In the genomic region with DNA sequence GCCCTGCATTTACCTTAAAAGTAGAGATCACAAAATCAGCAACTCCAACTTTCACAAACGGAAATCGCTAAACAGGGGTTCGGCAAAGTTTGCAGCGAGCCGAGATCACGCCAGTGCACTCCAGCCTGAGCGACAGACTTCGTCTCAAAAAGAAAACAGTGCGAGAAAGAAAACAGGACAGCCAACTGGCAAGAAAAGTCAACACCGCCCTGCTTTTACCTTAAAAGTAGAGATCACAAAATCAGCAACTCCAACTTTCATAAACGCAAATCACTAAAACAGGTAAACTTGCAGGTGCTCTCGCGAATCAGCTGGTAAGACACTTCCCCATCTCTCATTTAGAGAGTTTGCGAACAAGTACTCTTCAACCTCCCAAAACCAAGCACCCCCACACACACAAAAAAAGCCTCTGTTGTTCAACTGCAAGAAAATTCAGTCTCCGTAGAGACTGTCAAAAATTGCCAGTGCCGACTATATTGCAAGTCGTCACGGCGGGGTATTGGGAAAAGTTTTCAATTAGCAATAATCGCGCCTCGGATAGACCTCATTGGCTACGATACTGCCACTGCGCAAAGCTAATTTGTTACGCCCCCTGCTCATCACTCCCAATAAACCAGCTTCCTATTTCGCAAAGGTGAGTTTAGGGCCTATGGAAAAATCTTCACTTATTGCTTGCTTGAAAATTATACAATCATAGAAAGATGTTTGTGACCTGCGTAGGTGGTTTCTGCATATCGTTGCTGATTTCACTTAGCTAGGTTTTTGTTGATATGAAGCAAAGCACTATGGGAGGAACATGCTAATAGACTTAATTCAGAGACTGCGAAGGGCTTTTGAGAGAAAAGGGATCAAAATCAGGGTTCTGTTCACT, we compare ENCODE assay signal across 8 cellular contexts. TPM values are rescaled to one million over a fixed set of nuclear protein-coding genes. Genes with fewer than 3 reads are reported as not detected.
DNase-seq lines count a peak whose midpoint lies in the region; ATAC-seq, FAIRE-seq and TF ChIP-seq lines count a peak whose summit lies in the region.

TSS of gene RNU4-1 (minus strand) at position 577 of the 871 bp plus-strand sequence.

- no peaks in the 10 kb centered on the region for H3K27me3 Mint-ChIP-seq in activated B cell treated with CpG ODN at 0.5 μM for 24 hours

- TF ChIP-seq CTCF in A549 (IDR thresholded peaks at IDR 0.05), result no peak; the same call in 2 of the 3 replicates
- no peak for TF ChIP-seq CTCF in activated B cell treated with CpG ODN at 0.5 μM for 24 hours (IDR thresholded peaks at IDR 0.05)
- no peak for TF ChIP-seq CTCF in keratinocyte (optimal IDR thresholded peaks at IDR 0.05 in 1 of 3, IDR thresholded peaks at IDR 0.05 in 1 of 3, conservative IDR thresholded peaks at IDR 0.05 in 1 of 3; ENCODE audit: extremely low read depth in 1 of 3, insufficient read depth in 2 of 3, low read length in 3 of 3)

- no peaks in the 10 kb centered on the region for H3K36me3 ChIP-seq in keratinocyte (ENCODE audit: control insufficient read depth in 2 of 2, extremely low read depth in 1 of 2, insufficient read depth in 2 of 2, low read length in 2 of 2)

- peaks cover 13% of the 10 kb centered on the region for H3K4me1 Mint-ChIP-seq in activated B cell treated with CpG ODN at 0.5 μM for 24 hours

- no peaks in the 10 kb centered on the region for H3K36me3 Mint-ChIP-seq in activated B cell treated with CpG ODN at 0.5 μM for 24 hours (ENCODE audit: low read depth)

- intact Hi-C loops in activated B cell treated with CpG ODN at 0.5 μM for 24 hours (cut with micrococcal nuclease), result loop anchor here (1.0 to 5.0 kb wide), 7 partner anchors 9 to 1509 kb away; partner anchors contain the start of genes BICDL1, COX6A1, RAB35 and SETD1B

- H3K79me2 ChIP-seq in keratinocyte (ENCODE audit: control insufficient read depth, insufficient read depth, low read length), result no peaks in the 10 kb centered on the region

- ATAC-seq in A549 (peak; percentile 57 to 66), GM18867 (IDR thresholded peaks at IDR 0.05; ENCODE audit: unreplicated experiment) (peak; percentile 48), HG03135 (IDR thresholded peaks at IDR 0.05; ENCODE audit: unreplicated experiment) (peak; percentile 50), activated B cell treated with CpG ODN at 0.5 μM for 24 hours (ENCODE audit: low read depth) (peak; percentile 60)

- H3K9ac ChIP-seq in keratinocyte (ENCODE audit: control insufficient read depth, extremely low read depth, insufficient read depth, low read length), result peak within 1 kb of the TSS; percentile 98

- peak within 1 kb of the TSS; percentile 72 for H2AFZ ChIP-seq in keratinocyte (ENCODE audit: control insufficient read depth, low read length)

- no peak for TF ChIP-seq EP300 in A549 (IDR thresholded peaks at IDR 0.05)

- under 1% methylated on average over 29 of the region's 29 CpGs for WGBS in A549 (ENCODE audit: missing lambda C conversion rate)

- FAIRE-seq in A549 (lab: Jason Lieb, UNC), result peak; percentile 80
- no peak for FAIRE-seq in keratinocyte (lab: Jason Lieb, UNC)

- H3K4me3 Mint-ChIP-seq in activated B cell treated with CpG ODN at 0.5 μM for 24 hours, result peak within 1 kb of the TSS; percentile 15

- H4K20me1 ChIP-seq in keratinocyte (ENCODE audit: control insufficient read depth, extremely low read depth, insufficient read depth, low read length), result no peaks in the 10 kb centered on the region

- H3K4me3 ChIP-seq in A549 (peak within 1 kb of the TSS; percentile 55), keratinocyte (ENCODE audit: control insufficient read depth in 2 of 3, extremely low read depth in 1 of 3, insufficient read depth in 2 of 3, low read depth in 1 of 3, low read length in 3 of 3) (peak within 1 kb of the TSS; percentile 45 to 78 (median 73))

- no peak within 1 kb of the TSS for H3K27ac Mint-ChIP-seq in activated B cell treated with CpG ODN at 0.5 μM for 24 hours

- H3K4me1 ChIP-seq in A549 (peaks cover 13% of the 10 kb centered on the region; the same call in 2 of the 3 replicates), keratinocyte (ENCODE audit: control insufficient read depth, extremely low read depth, insufficient read depth, low read length) (peaks cover 7% of the 10 kb centered on the region)

- dilution Hi-C loops in keratinocyte (cut with MboI; ENCODE audit: extremely low pct_ligation_motif_present, low sequenced_read_pairs), result no loop called here

- peak within 1 kb of the TSS; percentile 91 to 96 for H3K27ac ChIP-seq in A549
- H3K27ac ChIP-seq in keratinocyte (ENCODE audit: control insufficient read depth, insufficient read depth, low read length), result peak within 1 kb of the TSS; percentile 100

- peak; percentile 59 to 96 for DNase-seq in A549 (ENCODE audit: low read depth in 1 of 2, low spot score in 1 of 2)
- peak; percentile 85 for DNase-seq in NCI-H345 treated with DMSO at 0.1 percent for 48 hours (lab: John Stamatoyannopoulos, UW; ENCODE audit: unreplicated experiment)
- peak; percentile 57 for DNase-seq in activated B cell treated with CpG ODN at 0.5 μM for 24 hours
- DNase-seq in cerebellar cortex (ENCODE audit: low spot score), result peak; percentile 96
- peak; percentile 50 for DNase-seq in keratinocyte (ENCODE audit: low read depth, low spot score)
- DNase-seq in stimulated activated CD4-positive, alpha-beta T cell treated with anti-CD3 and anti-CD28 coated beads, Interleukin-12 subunit alpha, Interleukin-12 subunit beta, amount 100 ng/mL, for 48 hours (ENCODE audit: low read depth in 2 of 3, low spot score in 1 of 3), result peak; percentile 70 to 85 (median 80)

- TF ChIP-seq POLR2A in A549 (IDR thresholded peaks at IDR 0.05; ENCODE audit: low read length), result peak; percentile 96

- H3K9me1 ChIP-seq in keratinocyte (ENCODE audit: control insufficient read depth, extremely low read depth, insufficient read depth, low read length), result no peaks in the 10 kb centered on the region

- H3K27me3 ChIP-seq in keratinocyte (ENCODE audit: control insufficient read depth, extremely low read depth, insufficient read depth, low read length), result no peaks in the 10 kb centered on the region

- POLR2A ChIA-PET in A549 (lab: Yijun Ruan, JAX) (interaction anchor here (0.6 to 4.9 kb wide), 23 partner anchors 9 to 204 kb away, joined by 3 to 220 read pairs (median 5); partner anchors contain the start of genes COX6A1, PXN, RAB35 and RPLP0), activated B cell treated with CpG ODN at 0.5 μM for 24 hours (lab: Charles Lee) (interaction anchor here (0.5 to 5.6 kb wide), 44 partner anchors 7 to 1933 kb away, joined by 3 to 273 read pairs (median 7); partner anchors contain the start of genes BICDL1, COQ5, COX6A1 and DIABLO)

- H3K4me2 ChIP-seq in A549, result peak within 1 kb of the TSS; percentile 83
- peak within 1 kb of the TSS; percentile 91 for H3K4me2 ChIP-seq in keratinocyte (ENCODE audit: control insufficient read depth, extremely low read depth, insufficient read depth, low read depth, low read length)

- H3K9me3 Mint-ChIP-seq in activated B cell treated with CpG ODN at 0.5 μM for 24 hours, result no peaks in the 10 kb centered on the region

- no peaks in the 10 kb centered on the region for H3K9me3 ChIP-seq in A549
- no peaks in the 10 kb centered on the region for H3K9me3 ChIP-seq in keratinocyte (ENCODE audit: control insufficient read depth, low read depth, low read length)

- CTCF ChIA-PET in A549 (lab: Yijun Ruan, JAX) (interaction anchor here (0.6 to 17.3 kb wide), 6 partner anchors 10 to 496 kb away, joined by 3 to 221 read pairs (median 14); partner anchors contain the start of genes PXN, RPLP0 and SIRT4), activated B cell treated with CpG ODN at 0.5 μM for 24 hours (lab: Charles Lee) (interaction anchor here (0.6 to 3.7 kb wide), 5 partner anchors 9 to 142 kb away, joined by 4 to 26 read pairs (median 7); partner anchors contain the start of genes PXN and SIRT4)

- TF ChIP-seq RAD21 in A549 (conservative IDR thresholded peaks at IDR 0.05 in 1 of 2, IDR thresholded peaks at IDR 0.05 in 1 of 2), result no peak; a peak in 1 of 5 replicates

TF ChIP-seq in A549, 52 proteins besides CTCF, POLR2A, EP300 and RAD21 (continues in another document):
- TF ChIP-seq, protein P1, sequence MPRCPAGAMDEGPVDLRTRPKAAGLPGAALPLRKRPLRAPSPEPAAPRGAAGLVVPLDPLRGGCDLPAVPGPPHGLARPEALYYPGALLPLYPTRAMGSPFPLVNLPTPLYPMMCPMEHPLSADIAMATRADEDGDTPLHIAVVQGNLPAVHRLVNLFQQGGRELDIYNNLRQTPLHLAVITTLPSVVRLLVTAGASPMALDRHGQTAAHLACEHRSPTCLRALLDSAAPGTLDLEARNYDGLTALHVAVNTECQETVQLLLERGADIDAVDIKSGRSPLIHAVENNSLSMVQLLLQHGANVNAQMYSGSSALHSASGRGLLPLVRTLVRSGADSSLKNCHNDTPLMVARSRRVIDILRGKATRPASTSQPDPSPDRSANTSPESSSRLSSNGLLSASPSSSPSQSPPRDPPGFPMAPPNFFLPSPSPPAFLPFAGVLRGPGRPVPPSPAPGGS (IDR thresholded peaks at IDR 0.05), result peak; percentile 100
- no peak; the same call in 1 of the 2 replicates for TF ChIP-seq NFE2L2 (conservative IDR thresholded peaks at IDR 0.05; ENCODE audit: low read length)
- TF ChIP-seq ZNF302 (CRISPR knock-in tag; IDR thresholded peaks at IDR 0.05), result no peak
- TF ChIP-seq RCOR1 (IDR thresholded peaks at IDR 0.05; ENCODE audit: low read depth, low read length), result no peak
- TF ChIP-seq HES2 (IDR thresholded peaks at IDR 0.05), result no peak

RNA-seq across cellular contexts. Expression of gene RNU4-1, which starts in this region (rescaled TPM):
- polyA plus RNA-seq in A549 (2011; rRNA removed), result not detected in 2 replicates
- not detected in 2 replicates for polyA plus RNA-seq in A549 (2012; cell fraction: cytosol; rRNA removed)
- polyA plus RNA-seq in A549 (2012; cell fraction: nucleus; rRNA removed), result not detected in 2 replicates
- polyA plus RNA-seq in A549 (2017; fragmentation: RNase III; extraction: RNeasy Plus Mini Kit Qiagen cat#74134 plus additional on column Dnase treatment), result not detected in 3 replicates
- polyA minus RNA-seq in A549 (2011; rRNA and poly(A)+ RNA removed), result under 0.01 TPM in 2 replicates
- total RNA-seq in activated B cell treated with CpG ODN at 0.5 μM for 24 hours, result 3,997 and 4,399 TPM in 2 replicates
- polyA plus RNA-seq in keratinocyte, result under 0.01 TPM in 2 of 3 replicates, not detected in the other
- polyA plus RNA-seq in keratinocyte (2011; ENCODE audit: low read depth), result not detected
- not detected in 2 replicates for polyA plus RNA-seq in keratinocyte (2011; cell fraction: cytosol; rRNA removed)
- under 0.01 TPM in 1 of 2 replicates, not detected in the other for polyA plus RNA-seq in keratinocyte (2011; cell fraction: nucleus; rRNA removed)
- polyA plus RNA-seq in keratinocyte (2012; ENCODE audit: low replicate concordance), result 71.2 TPM in 1 of 2 replicates, not detected in the other
- under 0.01 to 17,791 TPM (median under 0.01 TPM) in 3 replicates for polyA minus RNA-seq in keratinocyte
- polyA minus RNA-seq in keratinocyte (2011; cell fraction: cytosol; rRNA and poly(A)+ RNA removed), result 7,616 TPM
- under 0.01 TPM in 2 replicates for polyA minus RNA-seq in keratinocyte (2011; cell fraction: nucleus; rRNA and poly(A)+ RNA removed)

Comparison
In these comparisons a context has a peak if more than half of its experiments do, and no peak if none do; other contexts are left out.
1. Peak in every context shown above with its lines: DNase-seq, ATAC-seq, H3K4me3 ChIP-seq and H3K27ac ChIP-seq.
2. Peak in DNase-seq, ATAC-seq, H3K4me3 ChIP-seq, H3K27ac ChIP-seq and H3K4me2 ChIP-seq in A549; RNA of the gene not detected or under 1 TPM.